In genomic region chr15:78868366-78868765, GRCh38 we compare ENCODE assay signal across 19 cellular contexts. TPM values are rescaled to one million over a fixed set of nuclear protein-coding genes. Genes with fewer than 3 reads are reported as not detected.
DNase-seq lines count a peak whose midpoint lies in the region; ATAC-seq and TF ChIP-seq lines count a peak whose summit lies in the region.
"Had no signal": no experiment of that assay in that cellular context is flagged by ENCODE, and none has a peak within 500 bp of the region (broad histone marks: within the 10 kb centered on the region; RNA-seq: fewer than 3 reads in every experiment).

No MANE protein-coding gene starts in this region.

- DNase-seq in neural crest cell (ENCODE audit: low read depth, low spot score) = no peak
- DNase-seq in posterior vena cava (ENCODE audit: low spot score) = peak; percentile 46
- no peak for DNase-seq in smooth muscle cell (lab: John Stamatoyannopoulos, UW; ENCODE audit: unreplicated experiment)
- no peak for DNase-seq in NCI-H82 treated with DMSO at 0.1 percent for 48 hours (lab: John Stamatoyannopoulos, UW; ENCODE audit: unreplicated experiment)
- DNase-seq: 8988T; ACHN; BE2C; C1 segment of cervical spinal cord; Caco-2; Calu3; CD4-positive, alpha-beta memory T cell; CD4-positive, CD25-positive, alpha-beta regulatory T cell; CD8-positive, alpha-beta memory T cell; DMS79 treated with DMSO at 0.1 percent for 48 hours; GF-D8 had no signal

- ATAC-seq in HG03460 (IDR thresholded peaks at IDR 0.05; ENCODE audit: unreplicated experiment) = no peak

- no peaks in the 10 kb centered on the region for H3K27me3 ChIP-seq in smooth muscle cell (ENCODE audit: low read depth)
- H3K27me3 ChIP-seq: BE2C, BLaER1 had no signal

- H3K4me3 Mint-ChIP-seq in nephron (peak overlapping the region in 2 of 3 experiments; percentile 7 to 12), neural crest cell (peak overlapping the region; percentile 75)
- H3K4me3 Mint-ChIP-seq: CD14-positive monocyte; CD4-positive, alpha-beta memory T cell had no signal

- no peak overlapping the region for H3K4me2 ChIP-seq in smooth muscle cell
- H3K4me2 ChIP-seq: BLaER1 had no signal

- no peaks in the 10 kb centered on the region for H3K9me3 ChIP-seq in smooth muscle cell (replicated peaks; ENCODE audit: low read depth)
- H3K9me3 ChIP-seq: BE2C, BLaER1, Caco-2 had no signal

- H4K20me1 ChIP-seq in smooth muscle cell (ENCODE audit: low read depth) = no peaks in the 10 kb centered on the region
- H4K20me1 ChIP-seq: BLaER1 had no signal

- TF ChIP-seq CTCF in nephron (IDR thresholded peaks at IDR 0.05; ENCODE audit: unreplicated experiment in 3 of 3) = no peak
- TF ChIP-seq CTCF in neural crest cell (conservative IDR thresholded peaks at IDR 0.05) = no peak
- TF ChIP-seq CTCF in smooth muscle cell (IDR thresholded peaks at IDR 0.05; ENCODE audit: borderline replicate concordance, insufficient read depth, poor library complexity, severe bottlenecking) = no peak

- H3K9ac ChIP-seq in smooth muscle cell (ENCODE audit: low read depth) = no peak overlapping the region
- H3K9ac ChIP-seq: BLaER1 had no signal

- H3K79me2 ChIP-seq in smooth muscle cell (ENCODE audit: low read depth) = peaks cover 3% of the 10 kb centered on the region

- H3K36me3 Mint-ChIP-seq in nephron (ENCODE audit: low read depth) = no peaks in the 10 kb centered on the region
- H3K36me3 Mint-ChIP-seq in neural crest cell (ENCODE audit: low read depth) = peaks cover 4% of the 10 kb centered on the region
- H3K36me3 Mint-ChIP-seq: CD14-positive monocyte had no signal

- no peak overlapping the region for H3K27ac ChIP-seq in smooth muscle cell (ENCODE audit: low read depth)
- H3K27ac ChIP-seq: BLaER1 had no signal

- WGBS in smooth muscle cell (ENCODE audit: low lambda C conversion rate) = 93% methylated on average over 3 of the region's 3 CpGs

- H3K27ac Mint-ChIP-seq in nephron = peak overlapping the region in 1 of 3 experiments; percentile 37
- H3K27ac Mint-ChIP-seq in neural crest cell (ENCODE audit: unreplicated experiment) = no peak overlapping the region
- H3K27ac Mint-ChIP-seq: CD14-positive monocyte; CD4-positive, CD25-positive, alpha-beta regulatory T cell; CD8-positive, alpha-beta memory T cell had no signal

- H2AFZ ChIP-seq in smooth muscle cell (ENCODE audit: low read depth) = no peak overlapping the region

- H3F3A ChIP-seq in smooth muscle cell (ENCODE audit: low read depth) = no peaks in the 10 kb centered on the region

- no peaks in the 10 kb centered on the region for H3K4me1 ChIP-seq in smooth muscle cell (ENCODE audit: low read depth)
- H3K4me1 ChIP-seq: BE2C had no signal

- no peak overlapping the region for H3K4me3 ChIP-seq in smooth muscle cell
- H3K4me3 ChIP-seq: BLaER1 had no signal

- no peaks in the 10 kb centered on the region for H3K36me3 ChIP-seq in smooth muscle cell (ENCODE audit: low read depth)
- H3K36me3 ChIP-seq: BLaER1 had no signal

- intact Hi-C loops in posterior vena cava (cut with DNase I) = no loop called here

- H3K4me1 Mint-ChIP-seq in nephron (no peaks in the 10 kb centered on the region), neural crest cell (peaks cover 16% of the 10 kb centered on the region)

- no peaks in the 10 kb centered on the region for H3K9me3 Mint-ChIP-seq in nephron
- no peaks in the 10 kb centered on the region for H3K9me3 Mint-ChIP-seq in neural crest cell
- H3K9me3 Mint-ChIP-seq: CD4-positive, CD25-positive, alpha-beta regulatory T cell; CD8-positive, alpha-beta memory T cell had no signal

- H3K27me3 Mint-ChIP-seq in nephron (ENCODE audit: low read depth) (no peaks in the 10 kb centered on the region), neural crest cell (ENCODE audit: low read depth) (peaks cover 7% of the 10 kb centered on the region)
- H3K27me3 Mint-ChIP-seq: CD4-positive, alpha-beta memory T cell had no signal

RNA-seq across cellular contexts. Expression of gene MORF4L1, which starts 4.3 kb away (rescaled TPM):
- total RNA-seq in neural crest cell (472 and 478 TPM in 2 replicates), posterior vena cava (100 to 1,000 TPM; 311 to 339 TPM), smooth muscle cell (399 and 436 TPM in 2 replicates)
- polyA plus RNA-seq in smooth muscle cell = 435 and 457 TPM in 2 replicates

RNA-seq across cellular contexts. Expression of gene ADAMTS7, which starts 57.1 kb away (rescaled TPM):
- total RNA-seq in neural crest cell (62.9 and 68.2 TPM in 2 replicates), posterior vena cava (1 to 10 TPM; 6.7 to 8.9 TPM), smooth muscle cell (9.6 and 11.2 TPM in 2 replicates)
- 7.8 and 11.0 TPM in 2 replicates for polyA plus RNA-seq in smooth muscle cell
- total RNA-seq: CD4-positive, alpha-beta memory T cell; CD4-positive, CD25-positive, alpha-beta regulatory T cell had no signal
- polyA plus RNA-seq: CD14-positive monocyte; CD4-positive, alpha-beta memory T cell; CD4-positive, CD25-positive, alpha-beta regulatory T cell; CD8-positive, alpha-beta memory T cell had no signal
